9 cellular contexts compared by ENCODE assay signal in the genomic region with DNA sequence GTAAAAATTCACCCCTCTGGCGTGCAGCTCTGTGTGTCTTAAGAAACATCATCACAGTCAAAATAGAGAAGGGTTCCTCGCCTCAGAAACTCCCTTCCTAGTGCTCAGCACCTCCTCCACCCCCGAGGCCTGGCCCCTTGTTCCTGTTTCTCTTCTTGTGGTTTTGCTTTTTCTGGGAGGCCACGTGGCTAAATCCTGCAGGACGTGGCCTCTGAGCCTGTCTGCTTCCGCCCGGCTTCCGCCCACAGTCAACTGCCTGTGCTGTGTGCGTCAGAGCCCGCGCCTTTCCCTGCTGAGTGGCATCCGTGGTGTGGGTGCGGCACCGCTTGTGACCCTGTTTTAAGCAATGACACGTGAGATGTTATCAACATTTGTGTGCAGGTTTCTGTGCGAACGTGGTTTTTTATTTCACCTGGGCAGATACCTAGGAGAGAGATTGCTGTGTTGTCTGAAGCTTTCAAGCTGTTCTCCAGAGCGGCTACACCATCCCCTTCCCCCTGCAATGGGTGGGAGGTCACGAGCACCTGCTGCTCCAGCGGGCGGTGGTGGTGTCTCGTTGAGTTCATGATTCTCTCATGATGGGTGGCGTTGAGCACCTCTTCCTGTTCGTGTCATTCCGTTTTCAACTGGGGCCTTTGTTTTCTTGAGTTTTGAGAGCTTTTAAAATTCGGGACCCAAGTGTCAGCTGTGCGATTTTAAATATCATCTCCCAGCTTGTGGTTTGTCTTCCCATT. TPM values are rescaled to one million over a fixed set of nuclear protein-coding genes. Genes with fewer than 3 reads are reported as not detected.
DNase-seq lines count a peak whose midpoint lies in the region; ATAC-seq and TF ChIP-seq lines count a peak whose summit lies in the region.
"Had no signal": no experiment of that assay in that cellular context is flagged by ENCODE, and none has a peak within 500 bp of the region (broad histone marks: within the 10 kb centered on the region; RNA-seq: fewer than 3 reads in every experiment).

No MANE protein-coding gene starts in this region.

- intact Hi-C loops in mammary epithelial cell (cut with micrococcal nuclease) (no loop called here), MCF 10A (cut with micrococcal nuclease) (no loop called here), aorta (cut with DNase I) (no loop called here)

- TF ChIP-seq CTCF in mammary epithelial cell (conservative IDR thresholded peaks at IDR 0.05 in 1 of 2, IDR thresholded peaks at IDR 0.05 in 1 of 2; ENCODE audit: extremely low read depth in 1 of 2, insufficient read depth in 1 of 2, low read depth in 1 of 2, low read length in 2 of 2) (no peak), MCF 10A (IDR thresholded peaks at IDR 0.05; ENCODE audit: unreplicated experiment) (no peak), epithelial cell of esophagus (IDR thresholded peaks at IDR 0.05; ENCODE audit: insufficient read depth, low read depth, low read length, missing control alignments) (no peak)

- H2AFZ ChIP-seq in mammary epithelial cell (ENCODE audit: low read depth, low read length) = no peak overlapping the region

- peak; percentile 39 for ATAC-seq in aorta (ENCODE audit: low FRiP score)
- ATAC-seq: A549 had no signal

- peaks cover 2% of the 10 kb centered on the region for H3K36me3 ChIP-seq in mammary epithelial cell (ENCODE audit: insufficient read depth, low read length)
- H3K36me3 ChIP-seq in aorta (ENCODE audit: control insufficient read depth in 1 of 2, insufficient read depth in 2 of 2, low read length in 1 of 2) = peaks cover 0 to 3% of the 10 kb centered on the region in 2 donors

- H3K4me2 ChIP-seq in mammary epithelial cell (ENCODE audit: insufficient read depth, low read depth, low read length) = peak overlapping the region; percentile 3
- H3K4me2 ChIP-seq: A549 had no signal

- H3K36me3 Mint-ChIP-seq in MCF 10A (ENCODE audit: insufficient read depth, unreplicated experiment) = peaks cover 34% of the 10 kb centered on the region

- H3K9ac ChIP-seq in mammary epithelial cell (ENCODE audit: insufficient read depth, low read length) = no peak overlapping the region

- H3K9me3 ChIP-seq in mammary epithelial cell (replicated peaks; ENCODE audit: insufficient read depth, low read length) (no peaks in the 10 kb centered on the region), aorta (ENCODE audit: control insufficient read depth, low read length) (no peaks in the 10 kb centered on the region)
- H3K9me3 ChIP-seq: A549 had no signal

- H3K4me1 Mint-ChIP-seq in MCF 10A (ENCODE audit: insufficient read depth, unreplicated experiment) = peaks cover 8% of the 10 kb centered on the region

- H3K4me3 ChIP-seq in mammary epithelial cell (replicated peaks in 1 of 3; ENCODE audit: insufficient read depth in 1 of 3, low read depth in 2 of 3, low read length in 3 of 3) (no peak overlapping the region), epithelial cell of esophagus (ENCODE audit: low read length) (no peak overlapping the region), aorta (ENCODE audit: low read length in 2 of 2) (no peak overlapping the region)
- H3K4me3 ChIP-seq: A549 had no signal

- no TSS peak for BruUV-seq in mammary epithelial cell (replicated peaks; lab: Mats Ljungman, UMichigan)
- BruUV-seq in MCF 10A (replicated peaks; lab: Mats Ljungman, UMichigan) = no TSS peak

- H4K20me1 ChIP-seq in mammary epithelial cell (ENCODE audit: insufficient read depth, low read length) = no peaks in the 10 kb centered on the region

- H3K27me3 Mint-ChIP-seq in MCF 10A (ENCODE audit: insufficient read depth, unreplicated experiment) = no peaks in the 10 kb centered on the region

- no peak overlapping the region for H3K4me3 Mint-ChIP-seq in MCF 10A (ENCODE audit: unreplicated experiment)

- H3K4me1 ChIP-seq in mammary epithelial cell (ENCODE audit: insufficient read depth, low read length) (peaks cover 17% of the 10 kb centered on the region), aorta (ENCODE audit: control insufficient read depth in 1 of 2, insufficient read depth in 2 of 2, low read length in 2 of 2) (no peaks in the 10 kb centered on the region)
- H3K4me1 ChIP-seq: A549 had no signal

- in situ Hi-C loops in mammary epithelial cell (cut with MboI; ENCODE audit: low sequenced_read_pairs in 2 of 2) = no loop called here

- WGBS in mammary epithelial cell (ENCODE audit: low coverage, missing lambda C conversion rate) = 54% methylated on average over 21 of the region's 27 CpGs
- 86 to 88% methylated on average over 27 of the region's 27 CpGs for WGBS in aorta, 2 donors

- H3K9me3 Mint-ChIP-seq in MCF 10A (ENCODE audit: unreplicated experiment) = no peaks in the 10 kb centered on the region

- POLR2A ChIA-PET in MCF 10A (lab: Yijun Ruan, JAX) = no interaction called here

- peak; percentile 61 for DNase-seq in mammary epithelial cell
- DNase-seq in MCF 10A (ENCODE audit: unreplicated experiment) = no peak
- DNase-seq in KG1 (lab: John Stamatoyannopoulos, UW) = peak; percentile 91
- peak; percentile 71 to 86 for DNase-seq in activated CD8-positive, alpha-beta memory T cell treated with anti-CD3 and anti-CD28 coated beads for 1 hour (ENCODE audit: extremely low read depth in 1 of 2, low read depth in 1 of 2)
- peak; percentile 63 for DNase-seq in epithelial cell of esophagus (ENCODE audit: low read depth)
- peak; percentile 80 for DNase-seq in putamen (ENCODE audit: low spot score)
- peak; percentile 85 to 93 for DNase-seq in aorta
- no peak for DNase-seq in retina

- no peak overlapping the region for H3K27ac Mint-ChIP-seq in MCF 10A (ENCODE audit: low read depth, unreplicated experiment)

- H3K79me2 ChIP-seq in mammary epithelial cell (ENCODE audit: insufficient read depth, low read length) = no peaks in the 10 kb centered on the region

- CTCF ChIA-PET in mammary epithelial cell (lab: Charles Lee; ENCODE audit: low non-redundant PET) = no interaction called here
- CTCF ChIA-PET in MCF 10A (lab: Yijun Ruan, JAX) = no interaction called here

- H3K27ac ChIP-seq in mammary epithelial cell (ENCODE audit: insufficient read depth, low read depth, low read length) = no peak overlapping the region
- no peak overlapping the region for H3K27ac ChIP-seq in aorta (ENCODE audit: low read depth in 1 of 2, low read length in 2 of 2)
- H3K27ac ChIP-seq: A549 had no signal

- dilution Hi-C loops in mammary epithelial cell (cut with HindIII; ENCODE audit: low sequenced_read_pairs) = loop anchor here (5.0 to 10.0 kb wide), 6 partner anchors 42 to 361 kb away; a partner anchor contains a TSS

- H3K27me3 ChIP-seq in mammary epithelial cell (ENCODE audit: insufficient read depth, low read length) = no peaks in the 10 kb centered on the region
- no peaks in the 10 kb centered on the region for H3K27me3 ChIP-seq in aorta (ENCODE audit: control insufficient read depth in 1 of 2, insufficient read depth in 2 of 2, low read length in 1 of 2)

RNA-seq across cellular contexts. Expression of a gene that starts 21.7 kb away (rescaled TPM):
- 10 to 100 TPM; 18.0 to 31.8 TPM for total RNA-seq in mammary epithelial cell
- polyA plus RNA-seq in mammary epithelial cell = 13.3 TPM
- polyA minus RNA-seq in mammary epithelial cell = 22.6 TPM
- total RNA-seq in MCF 10A (2022) = 39.2 and 43.7 TPM in 2 replicates
- total RNA-seq in aorta = 10 to 100 TPM; 19.3 to 33.2 TPM
- 10 to 100 TPM; 20.0 to 48.4 TPM for polyA plus RNA-seq in aorta

RNA-seq across cellular contexts. Expression of a gene that starts 56.2 kb away (rescaled TPM):
- total RNA-seq in mammary epithelial cell (under 1 TPM; 0.14 to 0.33 TPM), MCF 10A (2022) (not detected in 2 replicates), aorta (under 1 TPM in 1 of 2 donors, not detected in 1; 0.21 TPM)
- polyA plus RNA-seq in mammary epithelial cell (not detected), aorta (under 1 TPM in 1 of 2 donors, not detected in 1; 0.08 TPM)
- not detected for polyA minus RNA-seq in mammary epithelial cell

Comparison
In these comparisons a context has a peak if more than half of its experiments do, and no peak if none do; other contexts are left out.
1. DNase-seq: peak in mammary epithelial cell (single experiment), KG1 (single experiment), activated CD8-positive, alpha-beta memory T cell treated with anti-CD3 and anti-CD28 coated beads for 1 hour (2 of 2), epithelial cell of esophagus (single experiment), putamen (single experiment) and aorta (2 of 2); none in MCF 10A (single experiment) and retina (single experiment).